ENCODE assay signal across 18 cellular contexts in the genomic region with DNA sequence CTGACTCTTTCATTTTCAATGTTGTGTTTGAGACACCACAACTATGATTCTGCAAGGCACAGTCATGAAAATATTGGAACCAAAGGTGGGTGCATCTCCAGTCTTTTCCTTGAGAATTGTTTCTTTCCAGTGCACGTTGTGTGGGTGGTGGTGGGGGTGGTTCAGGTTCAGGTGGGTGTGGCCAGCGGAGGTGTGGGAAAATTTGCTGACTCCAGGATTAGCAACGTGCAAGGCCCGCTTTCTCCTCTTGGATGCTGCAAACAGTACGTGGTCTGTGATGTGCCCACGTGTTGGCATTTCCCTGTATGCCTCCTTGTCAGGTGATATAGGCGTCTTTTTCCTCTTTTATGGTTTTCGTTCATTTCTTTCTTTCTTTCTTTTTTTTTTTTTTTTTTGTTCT. TPM values are rescaled to one million over a fixed set of nuclear protein-coding genes. Genes with fewer than 3 reads are reported as not detected.
A peak's percentile ranks its signal among the peaks of the same experiment; 100 is the strongest.
DNase-seq lines count a peak whose midpoint lies in the region; ATAC-seq and TF ChIP-seq lines count a peak whose summit lies in the region.
"Had no signal": no experiment of that assay in that cellular context is flagged by ENCODE, and none has a peak within 500 bp of the region (broad histone marks: within the 10 kb centered on the region; RNA-seq: fewer than 3 reads in every experiment).

No MANE protein-coding gene starts in this region.

- H3K27me3 Mint-ChIP-seq in activated naive CD8-positive, alpha-beta T cell treated with anti-CD3 and anti-CD28 coated beads, Interleukin-2, amount 10 ng/mL, durations not matched to agents 7 days and 5 days, result peaks cover 5% of the 10 kb centered on the region
- H3K27me3 Mint-ChIP-seq in activated naive CD8-positive, alpha-beta T cell treated with anti-CD3 and anti-CD28 coated beads for 36 hours, result no peaks in the 10 kb centered on the region
- H3K27me3 Mint-ChIP-seq in nephron progenitor cell (ENCODE audit: low read depth, poor library complexity), result peaks cover 7% of the 10 kb centered on the region

- no peaks in the 10 kb centered on the region for H3K9me3 ChIP-seq in KOPT-K1 (ENCODE audit: insufficient read depth, low read length, poor library complexity, severe bottlenecking)
- H3K9me3 ChIP-seq: BE2C had no signal

- H3K27ac ChIP-seq in KOPT-K1 (ENCODE audit: low read depth, low read length, poor library complexity, severe bottlenecking), result peak overlapping the region; percentile 60

- H3K4me3 Mint-ChIP-seq in activated naive CD8-positive, alpha-beta T cell treated with anti-CD3 and anti-CD28 coated beads, Interleukin-2, amount 10 ng/mL, durations not matched to agents 7 days and 5 days, result no peak overlapping the region
- H3K4me3 Mint-ChIP-seq in activated naive CD8-positive, alpha-beta T cell treated with anti-CD3 and anti-CD28 coated beads for 36 hours, result no peak overlapping the region
- no peak overlapping the region for H3K4me3 Mint-ChIP-seq in nephron progenitor cell
- H3K4me3 Mint-ChIP-seq: CD4-positive, CD25-positive, alpha-beta regulatory T cell; CD8-positive, alpha-beta memory T cell; H9 had no signal

- no peak overlapping the region for H3K27ac Mint-ChIP-seq in activated naive CD8-positive, alpha-beta T cell treated with anti-CD3 and anti-CD28 coated beads, Interleukin-2, amount 10 ng/mL, durations not matched to agents 7 days and 5 days
- H3K27ac Mint-ChIP-seq in activated naive CD8-positive, alpha-beta T cell treated with anti-CD3 and anti-CD28 coated beads for 36 hours, result no peak overlapping the region
- H3K27ac Mint-ChIP-seq in nephron progenitor cell, result no peak overlapping the region
- H3K27ac Mint-ChIP-seq: H9 had no signal

- ATAC-seq in activated naive CD8-positive, alpha-beta T cell treated with anti-CD3 and anti-CD28 coated beads, Interleukin-2, amount 10 ng/mL, durations not matched to agents 7 days and 5 days (ENCODE audit: low read depth), result no peak
- no peak for ATAC-seq in left lobe of liver
- ATAC-seq in sciatic nerve, result no peak
- ATAC-seq: GM12878 had no signal

- POLR2A ChIA-PET in activated naive CD8-positive, alpha-beta T cell treated with anti-CD3 and anti-CD28 coated beads, Interleukin-2, amount 10 ng/mL, durations not matched to agents 7 days and 5 days (lab: Charles Lee), result no interaction called here

- H3K36me3 Mint-ChIP-seq in activated naive CD8-positive, alpha-beta T cell treated with anti-CD3 and anti-CD28 coated beads, Interleukin-2, amount 10 ng/mL, durations not matched to agents 7 days and 5 days, result peaks cover 4% of the 10 kb centered on the region
- peaks cover 35% of the 10 kb centered on the region for H3K36me3 Mint-ChIP-seq in activated naive CD8-positive, alpha-beta T cell treated with anti-CD3 and anti-CD28 coated beads for 36 hours
- no peaks in the 10 kb centered on the region for H3K36me3 Mint-ChIP-seq in nephron progenitor cell (ENCODE audit: low read depth)

- peaks cover 25% of the 10 kb centered on the region for H3K4me1 Mint-ChIP-seq in activated naive CD8-positive, alpha-beta T cell treated with anti-CD3 and anti-CD28 coated beads, Interleukin-2, amount 10 ng/mL, durations not matched to agents 7 days and 5 days
- peaks cover 46% of the 10 kb centered on the region for H3K4me1 Mint-ChIP-seq in activated naive CD8-positive, alpha-beta T cell treated with anti-CD3 and anti-CD28 coated beads for 36 hours
- H3K4me1 Mint-ChIP-seq in nephron progenitor cell, result no peaks in the 10 kb centered on the region

- peaks cover 4% of the 10 kb centered on the region for H3K9me3 Mint-ChIP-seq in activated naive CD8-positive, alpha-beta T cell treated with anti-CD3 and anti-CD28 coated beads, Interleukin-2, amount 10 ng/mL, durations not matched to agents 7 days and 5 days
- peaks cover 2% of the 10 kb centered on the region for H3K9me3 Mint-ChIP-seq in activated naive CD8-positive, alpha-beta T cell treated with anti-CD3 and anti-CD28 coated beads for 36 hours
- H3K9me3 Mint-ChIP-seq in nephron progenitor cell, result peaks cover 3% of the 10 kb centered on the region
- H3K9me3 Mint-ChIP-seq: CD8-positive, alpha-beta memory T cell had no signal

- no peak for TF ChIP-seq CTCF in nephron progenitor cell (IDR thresholded peaks at IDR 0.05)

- no peaks in the 10 kb centered on the region for H3K36me3 ChIP-seq in KOPT-K1 (ENCODE audit: insufficient read depth, low read length)
- H3K36me3 ChIP-seq: BE2C had no signal

- intact Hi-C loops in sciatic nerve (cut with DNase I), result no loop called here

- DNase-seq in activated naive CD8-positive, alpha-beta T cell treated with anti-CD3 and anti-CD28 coated beads, Interleukin-2, amount 10 ng/mL, durations not matched to agents 7 days and 5 days, result peak; percentile 4
- no peak for DNase-seq in activated naive CD8-positive, alpha-beta T cell treated with anti-CD3 and anti-CD28 coated beads for 36 hours
- DNase-seq in left lobe of liver (ENCODE audit: low spot score) (peak; percentile 32), sciatic nerve (ENCODE audit: low spot score) (peak; percentile 35), nephron progenitor cell (no peak), SW480 (ENCODE audit: low spot score) (no peak)
- DNase-seq: ACHN; BE2C; C1 segment of cervical spinal cord; CD4-positive, CD25-positive, alpha-beta regulatory T cell; CD8-positive, alpha-beta memory T cell; COR-L47; DMS 273 treated with DMSO at 0.1 percent for 48 hours; DMS53; EL; H9 had no signal

RNA-seq across cellular contexts. Expression of gene CAMK1D, which starts 59.1 kb away (rescaled TPM):
- 1 to 10 TPM; 7.5 to 9.0 TPM for total RNA-seq in activated naive CD8-positive, alpha-beta T cell treated with anti-CD3 and anti-CD28 coated beads, Interleukin-2, amount 10 ng/mL, durations not matched to agents 7 days and 5 days
- total RNA-seq in activated naive CD8-positive, alpha-beta T cell treated with anti-CD3 and anti-CD28 coated beads for 36 hours, result 10 to 100 TPM; 11.9 to 15.4 TPM
- total RNA-seq in left lobe of liver, result 8.1 TPM
- total RNA-seq in sciatic nerve, result 27.1 TPM

Comparison
In these comparisons a context has a peak if more than half of its experiments do, and no peak if none do; other contexts are left out.
1. DNase-seq: peak in activated naive CD8-positive, alpha-beta T cell treated with anti-CD3 and anti-CD28 coated beads, Interleukin-2, amount 10 ng/mL, durations not matched to agents 7 days and 5 days (single experiment), left lobe of liver (single experiment) and sciatic nerve (single experiment); none in activated naive CD8-positive, alpha-beta T cell treated with anti-CD3 and anti-CD28 coated beads for 36 hours (single experiment), nephron progenitor cell (single experiment) and SW480 (single experiment).